In genomic region chr19:43640424-43640757, GRCh38 we compare ENCODE assay signal across 8 cellular contexts. TPM values are rescaled to one million over a fixed set of nuclear protein-coding genes. Genes with fewer than 3 reads are reported as not detected.
DNase-seq lines count a peak whose midpoint lies in the region; ATAC-seq and TF ChIP-seq lines count a peak whose summit lies in the region.

No MANE protein-coding gene starts in this region.

- H3K36me3 ChIP-seq in left ventricle myocardium inferior (no peaks in the 10 kb centered on the region), ectodermal cell (ENCODE audit: control insufficient read depth, insufficient read depth, low read length) (no peaks in the 10 kb centered on the region), BE2C (no peaks in the 10 kb centered on the region)
- H3K36me3 ChIP-seq in naive thymus-derived CD4-positive, alpha-beta T cell (ENCODE audit: control insufficient read depth in 2 of 3, insufficient read depth in 3 of 3, low read length in 3 of 3): no peaks in the 10 kb centered on the region

- DNase-seq in left ventricle myocardium inferior: no peak
- DNase-seq in Right ventricle myocardium superior: no peak
- DNase-seq in naive thymus-derived CD4-positive, alpha-beta T cell: no peak
- DNase-seq in BE2C: no peak
- DNase-seq in kidney glomerular epithelial cell (lab: John Stamatoyannopoulos, UW): no peak
- DNase-seq in NCI-H345 treated with DMSO at 0.1 percent for 48 hours (lab: John Stamatoyannopoulos, UW; ENCODE audit: unreplicated experiment): no peak

- H3K9me3 ChIP-seq in left ventricle myocardium inferior (replicated peaks) (no peaks in the 10 kb centered on the region), ectodermal cell (ENCODE audit: control insufficient read depth, low read length) (no peaks in the 10 kb centered on the region), BE2C (no peaks in the 10 kb centered on the region)
- no peaks in the 10 kb centered on the region for H3K9me3 ChIP-seq in naive thymus-derived CD4-positive, alpha-beta T cell (ENCODE audit: control insufficient read depth in 2 of 3, low read length in 3 of 3)

- intact Hi-C loops in left ventricle myocardium inferior (cut with micrococcal nuclease) (no loop called here), Right ventricle myocardium superior (cut with DNase I) (no loop called here)
- intact Hi-C loops in naive thymus-derived CD4-positive, alpha-beta T cell (cut with micrococcal nuclease): loop anchor here in 1 of 2 donors (1.0 kb wide), 2 partner anchors 21 to 28 kb away; partner anchors contain the start of gene ZNF428

- H3K4me3 Mint-ChIP-seq in naive thymus-derived CD4-positive, alpha-beta T cell: peak overlapping the region; percentile 74 to 89 (median 83)

- H3K27me3 ChIP-seq in left ventricle myocardium inferior (ENCODE audit: low read depth) (peaks cover 49% of the 10 kb centered on the region), ectodermal cell (ENCODE audit: control insufficient read depth, insufficient read depth, low read length, poor library complexity, severe bottlenecking) (peaks cover 46% of the 10 kb centered on the region), BE2C (peaks cover 21% of the 10 kb centered on the region)
- H3K27me3 ChIP-seq in naive thymus-derived CD4-positive, alpha-beta T cell (ENCODE audit: control insufficient read depth in 2 of 2, insufficient read depth in 2 of 2, low read length in 2 of 2): peaks cover 4 to 8% of the 10 kb centered on the region in 2 donors

- H3K27me3 Mint-ChIP-seq in naive thymus-derived CD4-positive, alpha-beta T cell: peaks cover 13 to 48% (median 30%) of the 10 kb centered on the region in 5 donors

- H3K4me3 ChIP-seq in left ventricle myocardium inferior (peak overlapping the region; percentile 69), ectodermal cell (ENCODE audit: insufficient read depth, low read depth, low read length) (peak overlapping the region; percentile 73), BE2C (ENCODE audit: low read depth, low read length) (no peak overlapping the region)
- H3K4me3 ChIP-seq in naive thymus-derived CD4-positive, alpha-beta T cell (ENCODE audit: low read length): peak overlapping the region; percentile 61

- no peaks in the 10 kb centered on the region for H3K36me3 Mint-ChIP-seq in naive thymus-derived CD4-positive, alpha-beta T cell

- ATAC-seq in Right ventricle myocardium superior (ENCODE audit: poor library complexity): no peak
- ATAC-seq in naive thymus-derived CD4-positive, alpha-beta T cell: no peak
- ATAC-seq in HG03280 (IDR thresholded peaks at IDR 0.05; ENCODE audit: unreplicated experiment): no peak

- WGBS in ectodermal cell, 2 experiments: 13 to 14% methylated on average over 9 of the region's 9 CpGs

- TF ChIP-seq CTCF in left ventricle myocardium inferior (IDR thresholded peaks at IDR 0.05; ENCODE audit: borderline replicate concordance) (no peak), BE2C (IDR thresholded peaks at IDR 0.05; ENCODE audit: low read depth, low read length) (no peak)

- CTCF ChIA-PET in naive thymus-derived CD4-positive, alpha-beta T cell (lab: Charles Lee): no interaction called here

- no peaks in the 10 kb centered on the region for H3K9me3 Mint-ChIP-seq in naive thymus-derived CD4-positive, alpha-beta T cell

- H3K4me1 Mint-ChIP-seq in naive thymus-derived CD4-positive, alpha-beta T cell: peaks cover 12 to 28% (median 15%) of the 10 kb centered on the region in 7 donors

- no peak overlapping the region for H3K27ac ChIP-seq in left ventricle myocardium inferior (replicated peaks)
- no peak overlapping the region for H3K27ac ChIP-seq in ectodermal cell (ENCODE audit: insufficient read depth, low read depth, low read length, poor library complexity, severe bottlenecking)
- H3K27ac ChIP-seq in naive thymus-derived CD4-positive, alpha-beta T cell (ENCODE audit: low read depth, low read length): no peak overlapping the region

- peak overlapping the region in 5 of 9 donors; percentile 22 to 92 (median 42) for H3K27ac Mint-ChIP-seq in naive thymus-derived CD4-positive, alpha-beta T cell

- POLR2A ChIA-PET in naive thymus-derived CD4-positive, alpha-beta T cell (lab: Charles Lee): no interaction called here

- H3K4me1 ChIP-seq in left ventricle myocardium inferior (peaks cover 8% of the 10 kb centered on the region), ectodermal cell (ENCODE audit: control insufficient read depth, insufficient read depth, low read length) (peaks cover 18% of the 10 kb centered on the region), BE2C (no peaks in the 10 kb centered on the region)
- peaks cover 0 to 6% of the 10 kb centered on the region in 2 donors for H3K4me1 ChIP-seq in naive thymus-derived CD4-positive, alpha-beta T cell (ENCODE audit: control insufficient read depth in 2 of 2, insufficient read depth in 2 of 2, low read length in 2 of 2)

RNA-seq across cellular contexts. Expression of gene CADM4, which starts 0.7 kb away (rescaled TPM):
- total RNA-seq in left ventricle myocardium inferior (6.9 TPM), Right ventricle myocardium superior (8.0 TPM)
- 36.9 TPM for polyA plus RNA-seq in ectodermal cell (2013, experiment 1 of 4)
- 44.0 TPM for polyA plus RNA-seq in ectodermal cell (2013, experiment 2 of 4)
- polyA plus RNA-seq in ectodermal cell (2013, experiment 3 of 4): 32.5 TPM
- polyA plus RNA-seq in ectodermal cell (2013, experiment 4 of 4): 34.5 TPM
- total RNA-seq in naive thymus-derived CD4-positive, alpha-beta T cell: under 1 TPM; 0.35 to 0.97 (median 0.51) TPM
- 1 to 10 TPM in 1 of 2 donors, under 1 TPM in 1; 0.34 to 2.0 TPM for polyA plus RNA-seq in naive thymus-derived CD4-positive, alpha-beta T cell
- polyA plus RNA-seq in BE2C (2012; ENCODE audit: insufficient read depth, insufficient read length, low read depth): 8.9 TPM

RNA-seq across cellular contexts. Expression of gene ZNF428, which starts 21.0 kb away (rescaled TPM):
- 32.3 TPM for total RNA-seq in left ventricle myocardium inferior
- total RNA-seq in Right ventricle myocardium superior: 32.5 TPM
- polyA plus RNA-seq in ectodermal cell (2013, experiment 1 of 4): 58.6 TPM
- 49.4 TPM for polyA plus RNA-seq in ectodermal cell (2013, experiment 2 of 4)
- 52.6 TPM for polyA plus RNA-seq in ectodermal cell (2013, experiment 3 of 4)
- polyA plus RNA-seq in ectodermal cell (2013, experiment 4 of 4): 53.1 TPM
- total RNA-seq in naive thymus-derived CD4-positive, alpha-beta T cell: 10 to 100 TPM; 21.7 to 29.1 (median 25.9) TPM
- 10 to 100 TPM; 13.1 to 16.1 TPM for polyA plus RNA-seq in naive thymus-derived CD4-positive, alpha-beta T cell
- polyA plus RNA-seq in BE2C (2012; ENCODE audit: insufficient read depth, insufficient read length, low read depth): 235 TPM

RNA-seq across cellular contexts. Expression of gene SRRM5, which starts 28.5 kb away (rescaled TPM):
- total RNA-seq in left ventricle myocardium inferior (0.30 TPM), Right ventricle myocardium superior (0.13 TPM)
- 0.41 TPM for polyA plus RNA-seq in ectodermal cell (2013, experiment 1 of 4)
- 0.25 TPM for polyA plus RNA-seq in ectodermal cell (2013, experiment 2 of 4)
- 0.21 TPM for polyA plus RNA-seq in ectodermal cell (2013, experiment 3 of 4)
- 0.20 TPM for polyA plus RNA-seq in ectodermal cell (2013, experiment 4 of 4)
- 1 to 10 TPM in 3 of 5 experiments, under 1 TPM in 2; 0.56 to 1.7 (median 1.1) TPM for total RNA-seq in naive thymus-derived CD4-positive, alpha-beta T cell
- 1 to 10 TPM in 1 of 2 donors, under 1 TPM in 1; 0.97 to 1.3 TPM for polyA plus RNA-seq in naive thymus-derived CD4-positive, alpha-beta T cell
- 0.45 TPM for polyA plus RNA-seq in BE2C (2012; ENCODE audit: insufficient read depth, insufficient read length, low read depth)

RNA-seq across cellular contexts. Expression of gene PLAUR, which starts 29.6 kb away (rescaled TPM):
- total RNA-seq in left ventricle myocardium inferior (3.5 TPM), Right ventricle myocardium superior (3.4 TPM)
- polyA plus RNA-seq in ectodermal cell (2013, experiment 1 of 4): 30.7 TPM
- polyA plus RNA-seq in ectodermal cell (2013, experiment 2 of 4): 30.7 TPM
- polyA plus RNA-seq in ectodermal cell (2013, experiment 3 of 4): 24.6 TPM
- polyA plus RNA-seq in ectodermal cell (2013, experiment 4 of 4): 28.9 TPM
- 100 to 1,000 TPM in 1 of 5 experiments, 10 to 100 TPM in 2, 1 to 10 TPM in 2; 3.2 to 358 (median 14.4) TPM for total RNA-seq in naive thymus-derived CD4-positive, alpha-beta T cell
- polyA plus RNA-seq in naive thymus-derived CD4-positive, alpha-beta T cell: 1 to 10 TPM in 1 of 2 donors, under 1 TPM in 1; 0.77 to 3.2 TPM
- 0.66 TPM for polyA plus RNA-seq in BE2C (2012; ENCODE audit: insufficient read depth, insufficient read length, low read depth)

RNA-seq across cellular contexts. Expression of gene ZNF576, which starts 44.0 kb away (rescaled TPM):
- total RNA-seq in left ventricle myocardium inferior (11.3 TPM), Right ventricle myocardium superior (12.3 TPM)
- 11.6 TPM for polyA plus RNA-seq in ectodermal cell (2013, experiment 1 of 4)
- 11.6 TPM for polyA plus RNA-seq in ectodermal cell (2013, experiment 2 of 4)
- polyA plus RNA-seq in ectodermal cell (2013, experiment 3 of 4): 10.6 TPM
- 11.6 TPM for polyA plus RNA-seq in ectodermal cell (2013, experiment 4 of 4)
- total RNA-seq in naive thymus-derived CD4-positive, alpha-beta T cell: 10 to 100 TPM in 4 of 5 experiments, 1 to 10 TPM in 1; 9.4 to 20.6 (median 19.5) TPM
- polyA plus RNA-seq in naive thymus-derived CD4-positive, alpha-beta T cell: 10 to 100 TPM in 1 of 2 donors, 1 to 10 TPM in 1; 8.6 to 15.7 TPM
- 39.9 TPM for polyA plus RNA-seq in BE2C (2012; ENCODE audit: insufficient read depth, insufficient read length, low read depth)
